In the genomic region with DNA sequence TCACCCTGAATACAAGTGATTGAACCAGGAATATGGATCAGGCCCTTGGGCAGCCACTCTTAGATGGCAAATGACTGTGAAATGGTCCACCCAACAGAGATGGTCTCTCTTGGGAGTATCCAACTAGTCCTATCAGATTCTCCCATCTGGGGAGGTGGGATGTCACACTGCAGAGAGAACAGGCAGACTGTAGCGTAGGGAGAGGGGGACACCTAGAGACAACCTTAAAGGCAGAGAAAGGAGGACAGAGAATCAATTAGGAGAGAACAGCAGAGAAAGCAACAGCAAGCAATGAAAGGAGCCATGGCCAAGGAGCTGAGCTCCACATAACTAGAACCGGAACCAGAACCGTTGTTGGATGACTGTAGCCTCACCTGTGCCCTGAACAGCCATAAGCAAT, we compare ENCODE assay signal across 25 cellular contexts. TPM values are rescaled to one million over a fixed set of nuclear protein-coding genes. Genes with fewer than 3 reads are reported as not detected.
A peak's percentile ranks its signal among the peaks of the same experiment; 100 is the strongest.
DNase-seq lines count a peak whose midpoint lies in the region; ATAC-seq, FAIRE-seq and TF ChIP-seq lines count a peak whose summit lies in the region.
"Had no signal": no experiment of that assay in that cellular context is flagged by ENCODE, and none has a peak within 500 bp of the region (broad histone marks: within the 10 kb centered on the region; RNA-seq: fewer than 3 reads in every experiment).

No MANE protein-coding gene starts in this region.

- peak overlapping the region; percentile 22 to 64 (median 62) for H3K27ac Mint-ChIP-seq in nephron
- H3K27ac Mint-ChIP-seq: naive B cell had no signal

- no peak overlapping the region for H2BK20ac ChIP-seq in H1 (ENCODE audit: low read length)

- WGBS in HepG2 (ENCODE audit: low lambda C conversion rate): 95% methylated on average over 3 of the region's 3 CpGs
- no CpG with 5 or more reads among the region's 3 CpGs for WGBS in right lobe of liver (ENCODE audit: insufficient coverage, low coverage, low lambda C conversion rate, missing lambda C conversion rate)
- WGBS in H1 (ENCODE audit: extremely low coverage in 1 of 2, insufficient coverage in 1 of 2, insufficient read length in 1 of 2, insufficient replicate concordance in 2 of 2, low coverage in 1 of 2, low lambda C conversion rate in 2 of 2, missing lambda C conversion rate in 1 of 2), 2 experiments: 94% methylated on average over 3 of the region's 3 CpGs; no CpG with 5 or more reads in 1 of the 2 experiments

- H3K4me1 Mint-ChIP-seq in nephron: peaks cover 52% of the 10 kb centered on the region
- H3K4me1 Mint-ChIP-seq: naive B cell had no signal

- no peak overlapping the region for H2BK12ac ChIP-seq in H1 (ENCODE audit: low read depth, low read length)

- peak; percentile 25; the same call in 1 of the 3 replicates for ATAC-seq in HepG2
- no peak for ATAC-seq in right lobe of liver

- no peak overlapping the region for H2AFZ ChIP-seq in HepG2 (ENCODE audit: low read length)
- no peak overlapping the region for H2AFZ ChIP-seq in H1 (ENCODE audit: low read length)

- peak; percentile 51 for TF ChIP-seq CTCF in HepG2 (CRISPR knock-in tag; IDR thresholded peaks at IDR 0.05)
- no peak for TF ChIP-seq CTCF in right lobe of liver (IDR thresholded peaks at IDR 0.05)
- no peak for TF ChIP-seq CTCF in H1 (IDR thresholded peaks at IDR 0.05; ENCODE audit: control extremely low read depth in 1 of 3, insufficient read depth in 1 of 3, low read depth in 1 of 3, low read length in 3 of 3)
- TF ChIP-seq CTCF in nephron (IDR thresholded peaks at IDR 0.05; ENCODE audit: unreplicated experiment in 3 of 3): no peak

- H3K79me1 ChIP-seq in H1 (ENCODE audit: low read depth, low read length): no peaks in the 10 kb centered on the region

- no TSS peak for BruUV-seq in HepG2 (replicated peaks; lab: Mats Ljungman, UMichigan)

- H3K4ac ChIP-seq in H1 (replicated peaks; ENCODE audit: insufficient read length, low read depth, low read length): no peak overlapping the region

- H3K4me1 ChIP-seq in HepG2 (ENCODE audit: insufficient read depth, low read length): peaks cover 53% of the 10 kb centered on the region
- H3K4me1 ChIP-seq in right lobe of liver: no peaks in the 10 kb centered on the region
- no peaks in the 10 kb centered on the region for H3K4me1 ChIP-seq in H1 (replicated peaks in 1 of 4; ENCODE audit: control insufficient read depth in 3 of 4, insufficient read depth in 4 of 4, low read length in 3 of 4)

- H3K4me2 ChIP-seq in HepG2 (ENCODE audit: low read depth, low read length): no peak overlapping the region
- no peak overlapping the region for H3K4me2 ChIP-seq in H1 (ENCODE audit: insufficient read depth in 1 of 2, low read depth in 2 of 2, low read length in 2 of 2)
- H3K4me2 ChIP-seq: SK-N-SH had no signal

- no peak for TF ChIP-seq EP300 in HepG2 (IDR thresholded peaks at IDR 0.05; ENCODE audit: low read depth in 2 of 2, low read length in 2 of 2)
- no peak for TF ChIP-seq EP300 in HepG2 (CRISPR knock-in tag; IDR thresholded peaks at IDR 0.05; ENCODE audit: borderline replicate concordance)
- TF ChIP-seq EP300 in H1 (IDR thresholded peaks at IDR 0.05; ENCODE audit: borderline replicate concordance in 1 of 2, low read depth in 2 of 2, low read length in 2 of 2): no peak

- H4K8ac ChIP-seq in H1 (ENCODE audit: extremely low read depth, insufficient read depth, low read length): no peak overlapping the region

- in situ Hi-C loops in HepG2 (cut with HindIII; ENCODE audit: extremely low pct_ligation_motif_present, low pct_unique_long_range_greater_than_20kb): no loop called here

- H2BK120ac ChIP-seq in H1 (replicated peaks; ENCODE audit: low read depth, low read length): no peak overlapping the region

- no peaks in the 10 kb centered on the region for H3K36me3 Mint-ChIP-seq in nephron (ENCODE audit: low read depth)
- H3K36me3 Mint-ChIP-seq: naive B cell had no signal

- H3K4me3 ChIP-seq in HepG2 (replicated peaks in 1 of 3; ENCODE audit: insufficient read depth in 1 of 3, low read depth in 2 of 3, low read length in 3 of 3): no peak overlapping the region
- H3K4me3 ChIP-seq in right lobe of liver: no peak overlapping the region
- no peak overlapping the region for H3K4me3 ChIP-seq in H1 (ENCODE audit: extremely low read depth in 1 of 4, insufficient read depth in 2 of 4, low read depth in 3 of 4, low read length in 4 of 4)
- H3K4me3 ChIP-seq: breast epithelium, MG63 had no signal

- POLR2A ChIA-PET in HepG2 (lab: Yijun Ruan, JAX) (no interaction called here), H1 (lab: Charles Lee; ENCODE audit: partially characterized antibody) (no interaction called here)

- H4K20me1 ChIP-seq in HepG2 (ENCODE audit: insufficient read depth, low read length) (no peaks in the 10 kb centered on the region), H1 (replicated peaks in 1 of 2; ENCODE audit: control insufficient read depth in 1 of 2, insufficient read depth in 2 of 2, low read length in 2 of 2) (no peaks in the 10 kb centered on the region)

- peaks cover 9% of the 10 kb centered on the region for H3K27me3 Mint-ChIP-seq in nephron (ENCODE audit: low read depth)
- H3K27me3 Mint-ChIP-seq: naive B cell had no signal

- no peak overlapping the region for H2BK15ac ChIP-seq in H1 (ENCODE audit: low read length)

- TF ChIP-seq RAD21 in HepG2 (CRISPR knock-in tag; IDR thresholded peaks at IDR 0.05): no peak
- peak; percentile 35 to 51 for TF ChIP-seq RAD21 in H1 (IDR thresholded peaks at IDR 0.05 in 1 of 2, conservative IDR thresholded peaks at IDR 0.05 in 1 of 2; ENCODE audit: low read depth in 2 of 2, low read length in 2 of 2)

- no peak for FAIRE-seq in HepG2 (lab: Jason Lieb, UNC)
- FAIRE-seq in H1 (lab: Jason Lieb, UNC): no peak
- no peak for FAIRE-seq in frontal cortex (lab: Jason Lieb, UNC)
- FAIRE-seq: D721Med, H54, keratinocyte, RCC 7860 had no signal

- H3K79me2 ChIP-seq in HepG2 (ENCODE audit: insufficient read depth, low read length) (no peaks in the 10 kb centered on the region), H1 (ENCODE audit: control insufficient read depth in 1 of 2, insufficient read depth in 2 of 2, low read length in 2 of 2) (no peaks in the 10 kb centered on the region)

- no peak for TF ChIP-seq POLR2A in HepG2 (IDR thresholded peaks at IDR 0.05; ENCODE audit: insufficient read depth in 1 of 2, low read depth in 2 of 2, low read length in 2 of 2)
- TF ChIP-seq POLR2A in right lobe of liver (IDR thresholded peaks at IDR 0.05): no peak
- no peak for TF ChIP-seq POLR2A in H1 (IDR thresholded peaks at IDR 0.05; ENCODE audit: control extremely low read depth in 1 of 2, low read depth in 2 of 2, low read length in 2 of 2)

- DNase-seq in HepG2 (ENCODE audit: low spot score): no peak
- DNase-seq in right lobe of liver: no peak
- DNase-seq in H1 (ENCODE audit: low read depth in 1 of 2, low spot score in 2 of 2): no peak
- no peak for DNase-seq in activated effector memory CD4-positive, alpha-beta T cell treated with Interleukin-2 at 50 U/mL for 16 hours
- DNase-seq in NCI-H510A treated with DMSO at 0.1 percent for 48 hours (lab: John Stamatoyannopoulos, UW): no peak
- DNase-seq in activated gamma-delta T cell (lab: John Stamatoyannopoulos, UW): no peak
- DNase-seq in frontal cortex (ENCODE audit: low spot score in 2 of 2): no peak
- DNase-seq: ACHN; activated CD4-positive, alpha-beta T cell treated with anti-CD3 and anti-CD28 coated beads, Interleukin-2, amount 50 U/mL, for 4 hours; activated CD8-positive, alpha-beta memory T cell treated with anti-CD3 and anti-CD28 coated beads, Interleukin-2, amount 50 U/mL, for 4 hours; C1 segment of cervical spinal cord; MG63; naive B cell; NCI-H1436; NCI-H2107; NK-92 treated with Interleukin-12 subunit alpha and Interleukin-12 subunit beta, amount 100 ng/mL, for 24 hours; occipital lobe; SK-N-SH; WERI-Rb-1 had no signal

- no peaks in the 10 kb centered on the region for H3K36me3 ChIP-seq in HepG2 (replicated peaks in 1 of 2; ENCODE audit: control insufficient read depth in 1 of 2, insufficient read depth in 2 of 2, low read length in 2 of 2)
- H3K36me3 ChIP-seq in right lobe of liver: no peaks in the 10 kb centered on the region
- no peaks in the 10 kb centered on the region for H3K36me3 ChIP-seq in H1 (ENCODE audit: control insufficient read depth in 2 of 4, insufficient read depth in 4 of 4, low read length in 3 of 4)
- H3K36me3 ChIP-seq: breast epithelium, MG63, WERI-Rb-1 had no signal

- H4K5ac ChIP-seq in H1 (ENCODE audit: insufficient read length, low read depth, low read length): no peak overlapping the region

- H3K9me3 ChIP-seq in HepG2 (ENCODE audit: low read length) (no peaks in the 10 kb centered on the region), right lobe of liver (no peaks in the 10 kb centered on the region), H1 (ENCODE audit: insufficient read depth in 2 of 2, low read depth in 1 of 2, low read length in 1 of 2) (no peaks in the 10 kb centered on the region)
- H3K9me3 ChIP-seq: breast epithelium, MG63, SK-N-SH had no signal

- H3K27me3 ChIP-seq in HepG2 (ENCODE audit: control insufficient read depth in 1 of 2, insufficient read depth in 2 of 2, low read length in 2 of 2): no peaks in the 10 kb centered on the region
- no peaks in the 10 kb centered on the region for H3K27me3 ChIP-seq in right lobe of liver
- H3K27me3 ChIP-seq in H1 (replicated peaks in 1 of 4; ENCODE audit: control insufficient read depth in 3 of 4, extremely low read depth in 1 of 4, insufficient read depth in 3 of 4, low read length in 3 of 4): no peaks in the 10 kb centered on the region
- H3K27me3 ChIP-seq: breast epithelium, MG63 had no signal

- H3K27ac ChIP-seq in HepG2 (ENCODE audit: extremely low read length, insufficient read depth, low read length) (no peak overlapping the region), right lobe of liver (no peak overlapping the region), H1 (ENCODE audit: low read depth, low read length) (no peak overlapping the region)
- H3K27ac ChIP-seq: WERI-Rb-1 had no signal

- no peak overlapping the region for H3K18ac ChIP-seq in H1 (ENCODE audit: extremely low read depth, low read length)

- no peak overlapping the region for H4K91ac ChIP-seq in H1 (replicated peaks; ENCODE audit: insufficient read length, low read length)

- H3K23ac ChIP-seq in H1 (ENCODE audit: insufficient read length): no peak overlapping the region

- CTCF ChIA-PET in HepG2 (lab: Yijun Ruan, JAX; ENCODE audit: low intra/inter-chr PET ratio, low total read pairs) (no interaction called here), H1 (lab: Charles Lee; ENCODE audit: partially characterized antibody) (interaction anchor here (0.5 to 0.6 kb wide), 3 partner anchors 9 to 92 kb away, joined by 3 to 4 read pairs (median 3); no protein-coding TSS in a partner anchor)

- H3K9me3 Mint-ChIP-seq in nephron: no peaks in the 10 kb centered on the region
- H3K9me3 Mint-ChIP-seq: naive B cell had no signal

- intact Hi-C loops in HepG2 (cut with micrococcal nuclease; ENCODE audit: unreplicated experiment): no loop called here
- intact Hi-C loops in right lobe of liver (cut with DNase I): no loop called here

- no peak overlapping the region for H3K4me3 Mint-ChIP-seq in nephron
- H3K4me3 Mint-ChIP-seq: naive B cell had no signal

- H3K23me2 ChIP-seq in H1 (ENCODE audit: low read depth, low read length): no peaks in the 10 kb centered on the region

- no peak overlapping the region for H3K14ac ChIP-seq in H1 (ENCODE audit: insufficient read length)

- no peak overlapping the region for H2AK5ac ChIP-seq in H1 (ENCODE audit: low read depth, low read length)

- no peak overlapping the region for H3K56ac ChIP-seq in H1 (replicated peaks; ENCODE audit: insufficient read length, low read depth, low read length)

- no peak overlapping the region for H2BK5ac ChIP-seq in H1 (ENCODE audit: low read depth, low read length)

- H3K9ac ChIP-seq in HepG2 (ENCODE audit: insufficient read depth, low read depth, low read length): no peak overlapping the region
- no peak overlapping the region for H3K9ac ChIP-seq in H1 (replicated peaks in 1 of 4; ENCODE audit: extremely low read depth in 1 of 4, low read depth in 3 of 4, low read length in 3 of 4)
- H3K9ac ChIP-seq: SK-N-SH had no signal

RNA-seq across cellular contexts. Expression of a gene that starts 37.2 kb away (rescaled TPM):
- total RNA-seq in HepG2 (2016; rRNA removed; fragmentation: Illumina TruSeq; extraction: Trizol) (7.3 and 11.9 TPM in 2 replicates), right lobe of liver (1 to 10 TPM; 2.0 to 4.7 (median 3.9) TPM), frontal cortex (10.2 TPM)
- 2.5 and 2.7 TPM in 2 replicates for total RNA-seq in HepG2 (2016; cell fraction: cytosol; rRNA removed; fragmentation: Illumina TruSeq; extraction: Trizol; ENCODE audit: low read depth)
- total RNA-seq in HepG2 (2016; cell fraction: insoluble cytoplasmic fraction; rRNA removed; fragmentation: Illumina TruSeq; extraction: Trizol): 7.4 and 11.9 TPM in 2 replicates
- total RNA-seq in HepG2 (2016; cell fraction: membrane; rRNA removed; fragmentation: Illumina TruSeq; extraction: Trizol): 5.6 and 6.6 TPM in 2 replicates
- 8.1 and 9.6 TPM in 2 replicates for total RNA-seq in HepG2 (2016; cell fraction: nucleus; rRNA removed; fragmentation: Illumina TruSeq; extraction: Trizol)
- polyA plus RNA-seq in HepG2 (2011; rRNA removed) (3.0 and 5.1 TPM in 2 replicates), H1 (2011; rRNA removed) (9.3 and 10.4 TPM in 2 replicates)
- 4.6 and 5.2 TPM in 2 replicates for polyA plus RNA-seq in HepG2 (2011; cell fraction: cytosol; rRNA removed)
- 2.5 TPM in 2 replicates for polyA plus RNA-seq in HepG2 (2011; cell fraction: nucleus; rRNA removed)
- 1.8 and 3.4 TPM in 2 replicates for polyA plus RNA-seq in HepG2 (2012)
- 3.8 and 4.9 TPM in 2 replicates for polyA plus RNA-seq in HepG2 (2016; cell fraction: cytosol; fragmentation: Illumina TruSeq; extraction: Trizol; ENCODE audit: low read depth)
- polyA plus RNA-seq in HepG2 (2016; cell fraction: insoluble cytoplasmic fraction; fragmentation: Illumina TruSeq; extraction: Trizol; ENCODE audit: low read depth): 19.6 and 22.1 TPM in 2 replicates
- 7.3 and 8.3 TPM in 2 replicates for polyA plus RNA-seq in HepG2 (2016; cell fraction: membrane; fragmentation: Illumina TruSeq; extraction: Trizol; ENCODE audit: low read depth)
- 10.1 and 10.4 TPM in 2 replicates for polyA plus RNA-seq in HepG2 (2016; cell fraction: nucleus; fragmentation: Illumina TruSeq; extraction: Trizol; ENCODE audit: insufficient read depth, low read depth)
- polyA minus RNA-seq in HepG2 (2011; rRNA and poly(A)+ RNA removed; ENCODE audit: low replicate concordance): 7.0 and 10.3 TPM in 2 replicates
- 3.2 TPM in 2 replicates for polyA minus RNA-seq in HepG2 (2011; cell fraction: cytosol; rRNA and poly(A)+ RNA removed)
- polyA minus RNA-seq in HepG2 (2011; cell fraction: nucleus; rRNA and poly(A)+ RNA removed): 6.8 and 10.3 TPM in 2 replicates
- 5.8 and 6.2 TPM in 2 replicates for total RNA-seq in H1 (2021; fragmentation: NEBNext Ultra II Directional; extraction: Animal tissue kit (Norgen Biotek cat#: 25700))
- 7.9 TPM for polyA plus RNA-seq in H1 (2011; cell fraction: cytosol; rRNA removed)
- 4.7 TPM for polyA plus RNA-seq in H1 (2011; cell fraction: nucleus; rRNA removed)
- polyA plus RNA-seq in H1 (2012, experiment 1 of 2): 4.6 to 7.0 TPM (median 5.2 TPM) in 4 replicates
- polyA plus RNA-seq in H1 (2012, experiment 2 of 2): 1.3 TPM
- polyA plus RNA-seq in H1 (2013, experiment 1 of 2): 3.9 TPM
- polyA plus RNA-seq in H1 (2013, experiment 2 of 2): 3.7 TPM
- 6.1 and 7.3 TPM in 2 replicates for polyA minus RNA-seq in H1 (2011; rRNA and poly(A)+ RNA removed)
- polyA minus RNA-seq in H1 (2011; cell fraction: cytosol; rRNA and poly(A)+ RNA removed): 2.9 TPM
- 12.8 TPM for polyA minus RNA-seq in H1 (2011; cell fraction: nucleus; rRNA and poly(A)+ RNA removed)

RNA-seq across cellular contexts. Expression of a gene that starts 37.2 kb away (rescaled TPM):
- total RNA-seq in HepG2 (2016; rRNA removed; fragmentation: Illumina TruSeq; extraction: Trizol) (57.5 and 80.3 TPM in 2 replicates), right lobe of liver (1 to 10 TPM; 3.4 to 9.4 (median 7.3) TPM), frontal cortex (20.0 TPM)
- 13.0 and 17.5 TPM in 2 replicates for total RNA-seq in HepG2 (2016; cell fraction: cytosol; rRNA removed; fragmentation: Illumina TruSeq; extraction: Trizol; ENCODE audit: low read depth)
- total RNA-seq in HepG2 (2016; cell fraction: insoluble cytoplasmic fraction; rRNA removed; fragmentation: Illumina TruSeq; extraction: Trizol): 60.4 and 77.7 TPM in 2 replicates
- 17.7 and 21.4 TPM in 2 replicates for total RNA-seq in HepG2 (2016; cell fraction: membrane; rRNA removed; fragmentation: Illumina TruSeq; extraction: Trizol)
- 37.8 and 39.8 TPM in 2 replicates for total RNA-seq in HepG2 (2016; cell fraction: nucleus; rRNA removed; fragmentation: Illumina TruSeq; extraction: Trizol)
- polyA plus RNA-seq in HepG2 (2011; rRNA removed) (20.6 and 21.2 TPM in 2 replicates), H1 (2011; rRNA removed) (21.3 and 21.6 TPM in 2 replicates)
- 11.3 and 14.9 TPM in 2 replicates for polyA plus RNA-seq in HepG2 (2011; cell fraction: cytosol; rRNA removed)
- polyA plus RNA-seq in HepG2 (2011; cell fraction: nucleus; rRNA removed): 9.1 and 11.2 TPM in 2 replicates
- polyA plus RNA-seq in HepG2 (2012): 34.8 and 37.7 TPM in 2 replicates
- polyA plus RNA-seq in HepG2 (2016; cell fraction: cytosol; fragmentation: Illumina TruSeq; extraction: Trizol; ENCODE audit: low read depth): 4.9 and 5.2 TPM in 2 replicates
- polyA plus RNA-seq in HepG2 (2016; cell fraction: insoluble cytoplasmic fraction; fragmentation: Illumina TruSeq; extraction: Trizol; ENCODE audit: low read depth): 78.5 and 79.9 TPM in 2 replicates
- 9.0 and 11.9 TPM in 2 replicates for polyA plus RNA-seq in HepG2 (2016; cell fraction: membrane; fragmentation: Illumina TruSeq; extraction: Trizol; ENCODE audit: low read depth)
- polyA plus RNA-seq in HepG2 (2016; cell fraction: nucleus; fragmentation: Illumina TruSeq; extraction: Trizol; ENCODE audit: insufficient read depth, low read depth): 45.4 and 46.8 TPM in 2 replicates
- 13.7 and 26.8 TPM in 2 replicates for polyA minus RNA-seq in HepG2 (2011; rRNA and poly(A)+ RNA removed; ENCODE audit: low replicate concordance)
- 6.0 and 8.2 TPM in 2 replicates for polyA minus RNA-seq in HepG2 (2011; cell fraction: cytosol; rRNA and poly(A)+ RNA removed)
- 29.0 and 29.1 TPM in 2 replicates for polyA minus RNA-seq in HepG2 (2011; cell fraction: nucleus; rRNA and poly(A)+ RNA removed)
- total RNA-seq in H1 (2021; fragmentation: NEBNext Ultra II Directional; extraction: Animal tissue kit (Norgen Biotek cat#: 25700)): 80.8 and 87.9 TPM in 2 replicates
- polyA plus RNA-seq in H1 (2011; cell fraction: cytosol; rRNA removed): 30.6 TPM
- 28.8 TPM for polyA plus RNA-seq in H1 (2011; cell fraction: nucleus; rRNA removed)
- 79.8 to 109 TPM (median 84.5 TPM) in 4 replicates for polyA plus RNA-seq in H1 (2012, experiment 1 of 2)
- polyA plus RNA-seq in H1 (2012, experiment 2 of 2): 58.1 TPM
- 166 TPM for polyA plus RNA-seq in H1 (2013, experiment 1 of 2)
- 154 TPM for polyA plus RNA-seq in H1 (2013, experiment 2 of 2)
- 48.1 and 53.1 TPM in 2 replicates for polyA minus RNA-seq in H1 (2011; rRNA and poly(A)+ RNA removed)
- 24.3 TPM for polyA minus RNA-seq in H1 (2011; cell fraction: cytosol; rRNA and poly(A)+ RNA removed)
- polyA minus RNA-seq in H1 (2011; cell fraction: nucleus; rRNA and poly(A)+ RNA removed): 57.8 TPM
